In genomic region chr20:45061244-45061643, GRCh38 we compare ENCODE assay signal across 10 cellular contexts. TPM values are rescaled to one million over a fixed set of nuclear protein-coding genes. Genes with fewer than 3 reads are reported as not detected.
DNase-seq lines count a peak whose midpoint lies in the region; ATAC-seq and TF ChIP-seq lines count a peak whose summit lies in the region.
"Had no signal": no experiment of that assay in that cellular context is flagged by ENCODE, and none has a peak within 500 bp of the region (broad histone marks: within the 10 kb centered on the region; RNA-seq: fewer than 3 reads in every experiment).

No MANE protein-coding gene starts in this region.

- H3K36me3 ChIP-seq in MG63 (peaks cover 11% of the 10 kb centered on the region), osteoblast (ENCODE audit: insufficient read depth, low read length) (peaks cover 5% of the 10 kb centered on the region), ascending aorta (peaks cover 6 to 10% of the 10 kb centered on the region in 2 donors)

- peak overlapping the region; percentile 30 for H3K4me2 ChIP-seq in osteoblast (ENCODE audit: insufficient read depth, low read length)
- H3K4me2 ChIP-seq: GM23338 had no signal

- H3K4me1 ChIP-seq in osteoblast (ENCODE audit: insufficient read depth, low read length) (peaks cover 43% of the 10 kb centered on the region), ascending aorta (no peaks in the 10 kb centered on the region)
- H3K4me1 ChIP-seq: left ventricle myocardium inferior had no signal

- H3K9me3 ChIP-seq in MG63 = no peaks in the 10 kb centered on the region
- H3K9me3 ChIP-seq in osteoblast (ENCODE audit: low read depth, low read length) = no peaks in the 10 kb centered on the region
- H3K9me3 ChIP-seq in ascending aorta = no peaks in the 10 kb centered on the region
- H3K9me3 ChIP-seq: left ventricle myocardium inferior had no signal

- DNase-seq in COLO829 (ENCODE audit: low spot score) (peak; percentile 61), MG63 (peak; percentile 90), dermis blood vessel endothelial cell (peak; percentile 69), osteoblast (ENCODE audit: insufficient read length, low spot score, missing footprints) (peak; percentile 89), mesenteric fat pad (ENCODE audit: low spot score) (no peak), SIG-M5 (lab: John Stamatoyannopoulos, UW) (no peak), ascending aorta (ENCODE audit: low spot score in 2 of 2) (no peak)
- DNase-seq: left ventricle myocardium inferior had no signal

- H3K79me2 ChIP-seq in osteoblast (ENCODE audit: insufficient read depth, low read length) = peaks cover 24% of the 10 kb centered on the region

- H4K20me1 ChIP-seq in osteoblast (ENCODE audit: insufficient read depth, low read length) = no peaks in the 10 kb centered on the region

- TF ChIP-seq CTCF in osteoblast (IDR thresholded peaks at IDR 0.05; ENCODE audit: extremely low read depth, low read depth, low read length) (no peak), ascending aorta (IDR thresholded peaks at IDR 0.05) (no peak)

- ATAC-seq in GM18873 (IDR thresholded peaks at IDR 0.05; ENCODE audit: low FRiP score, unreplicated experiment) = no peak
- ATAC-seq: GM23338 had no signal

- H3K27me3 ChIP-seq in MG63 = no peaks in the 10 kb centered on the region
- H3K27me3 ChIP-seq in osteoblast (ENCODE audit: insufficient read depth, low read length) = no peaks in the 10 kb centered on the region
- no peaks in the 10 kb centered on the region for H3K27me3 ChIP-seq in ascending aorta

- no peak overlapping the region for H3K4me3 ChIP-seq in MG63
- no peak overlapping the region for H3K4me3 ChIP-seq in osteoblast (ENCODE audit: insufficient read depth, low read length)
- no peak overlapping the region for H3K4me3 ChIP-seq in ascending aorta
- H3K4me3 ChIP-seq: GM23338, left ventricle myocardium inferior had no signal

- H3K27ac ChIP-seq in osteoblast (ENCODE audit: low read depth, low read length) (peak overlapping the region; percentile 57), ascending aorta (no peak overlapping the region)
- H3K27ac ChIP-seq: left ventricle myocardium inferior had no signal

- intact Hi-C loops in ascending aorta (cut with DNase I) = no loop called here

- H2AFZ ChIP-seq in osteoblast (ENCODE audit: low read length) = no peak overlapping the region
- H2AFZ ChIP-seq: GM23338 had no signal

RNA-seq across cellular contexts. Expression of gene KCNS1, which starts 39.7 kb away (rescaled TPM):
- 0.05 and 0.30 TPM in 2 replicates for total RNA-seq in MG63 (2014; rRNA removed; shearing (Covaris generic); ENCODE audit: low replicate concordance)
- total RNA-seq in dermis blood vessel endothelial cell = 0.33 and 0.68 TPM in 2 replicates
- total RNA-seq in osteoblast = 0.59 and 1.1 TPM in 2 replicates
- not detected for total RNA-seq in mesenteric fat pad
- not detected for total RNA-seq in ascending aorta

RNA-seq across cellular contexts. Expression of gene WFDC5, which starts 53.7 kb away (rescaled TPM):
- not detected in 2 replicates for total RNA-seq in MG63 (2014; rRNA removed; shearing (Covaris generic); ENCODE audit: low replicate concordance)
- not detected in 2 replicates for total RNA-seq in dermis blood vessel endothelial cell
- total RNA-seq in osteoblast = not detected in 2 replicates
- not detected for total RNA-seq in mesenteric fat pad
- total RNA-seq in ascending aorta = not detected
- total RNA-seq: GM23338, left ventricle myocardium inferior had no signal

Comparison
In these comparisons a context has a peak if more than half of its experiments do, and no peak if none do; other contexts are left out.
1. DNase-seq: peak in COLO829 (single experiment), MG63 (single experiment), dermis blood vessel endothelial cell (single experiment) and osteoblast (single experiment); none in mesenteric fat pad (single experiment), SIG-M5 (single experiment) and ascending aorta (0 of 2).